Comparison of ENCODE assay signal across 1 cellular context in genomic region chr11:57464343-57465181, GRCh38.
TF ChIP-seq lines count a peak whose summit lies in the region.

No MANE protein-coding gene starts in this region.

TF ChIP-seq in K562, 482 proteins besides CTCF, POLR2A, EP300 and RAD21 (continued from another document):
- TF ChIP-seq AFF1 (IDR thresholded peaks at IDR 0.05; ENCODE audit: low read depth in 1 of 2, partially characterized antibody in 2 of 2) (no peak), RCOR1 (IDR thresholded peaks at IDR 0.05; ENCODE audit: borderline replicate concordance in 1 of 2, low read depth in 2 of 2, low read length in 2 of 2) (peak in 1 of 2 experiments; percentile 38; a peak in 1 of 4 replicates), ZFP1 (CRISPR knock-in tag; IDR thresholded peaks at IDR 0.05) (no peak), SPI1 (IDR thresholded peaks at IDR 0.05; ENCODE audit: borderline replicate concordance, low read depth, low read length) (0 out of 2 replicates have a peak, but pooled peaks have one; percentile 6), ATF1 (CRISPR knock-in tag; IDR thresholded peaks at IDR 0.05) (no peak), ATF1 (tag; IDR thresholded peaks at IDR 0.05) (peak; percentile 45), DACH1 (IDR thresholded peaks at IDR 0.05; ENCODE audit: partially characterized antibody) (no peak), HDGF (IDR thresholded peaks at IDR 0.05) (no peak), CEBPG (CRISPR knock-in tag; IDR thresholded peaks at IDR 0.05) (peak; percentile 75), CEBPG (tag; conservative IDR thresholded peaks at IDR 0.05 in 1 of 2, IDR thresholded peaks at IDR 0.05 in 1 of 2) (peak in 1 of 2 experiments; percentile 49; a peak in 1 of 4 replicates), RBFOX2 (IDR thresholded peaks at IDR 0.05; ENCODE audit: low read depth, low read length) (peak; percentile 51), HDAC2 (IDR thresholded peaks at IDR 0.05) (peak; percentile 73), SAFB2 (IDR thresholded peaks at IDR 0.05; ENCODE audit: borderline replicate concordance, low read depth, low read length, severe bottlenecking) (no peak), ZNF407 (IDR thresholded peaks at IDR 0.05; ENCODE audit: low read depth) (no peak), NRF1 (conservative IDR thresholded peaks at IDR 0.05 in 1 of 2, IDR thresholded peaks at IDR 0.05 in 1 of 2) (peak; percentile 13; a peak in 1 of 4 replicates), POLR2H (tag; IDR thresholded peaks at IDR 0.05; ENCODE audit: low read depth) (no peak), MGA (IDR thresholded peaks at IDR 0.05) (peak; percentile 87), SLC30A9 (CRISPR knock-in tag; IDR thresholded peaks at IDR 0.05) (no peak), NR1H2 (CRISPR knock-in tag; IDR thresholded peaks at IDR 0.05) (no peak), ZFP36 (IDR thresholded peaks at IDR 0.05; ENCODE audit: low read depth, low read length, partially characterized antibody) (peak; percentile 85)
